ENCODE assay signal across 16 cellular contexts in genomic region chr4:160213377-160213776, GRCh38.
DNase-seq lines count a peak whose midpoint lies in the region; ATAC-seq and TF ChIP-seq lines count a peak whose summit lies in the region.
"Had no signal": no experiment of that assay in that cellular context is flagged by ENCODE, and none has a peak within 500 bp of the region (broad histone marks: within the 10 kb centered on the region; RNA-seq: fewer than 3 reads in every experiment).

No MANE protein-coding gene starts in this region.

- H3K27ac Mint-ChIP-seq in mesothelial cell of epicardium = no peak overlapping the region
- H3K27ac Mint-ChIP-seq: CD4-positive, CD25-positive, alpha-beta regulatory T cell; CD8-positive, alpha-beta T cell had no signal

- H3K4me1 Mint-ChIP-seq in mesothelial cell of epicardium = peaks cover 46% of the 10 kb centered on the region
- H3K4me1 Mint-ChIP-seq: CD4-positive, CD25-positive, alpha-beta regulatory T cell had no signal

- H2AFZ ChIP-seq in OCI-LY3 (ENCODE audit: low read depth, low read length) = 0 out of 2 replicates have a peak overlapping the region, but pooled peaks have one; percentile 7
- H2AFZ ChIP-seq: GM23248 had no signal

- no peak for ATAC-seq in HG03025 (IDR thresholded peaks at IDR 0.05; ENCODE audit: low FRiP score, unreplicated experiment)
- ATAC-seq: CD8-positive, alpha-beta T cell had no signal

- no peak overlapping the region for H3K9ac ChIP-seq in OCI-LY3 (ENCODE audit: low read length)
- H3K9ac ChIP-seq: BLaER1, GM23248 had no signal

- peaks cover 31% of the 10 kb centered on the region for H3K9me3 Mint-ChIP-seq in mesothelial cell of epicardium

- H3K27me3 ChIP-seq in OCI-LY3 (ENCODE audit: low read depth, low read length) = no peaks in the 10 kb centered on the region
- H3K27me3 ChIP-seq: BLaER1 had no signal

- H3K27ac ChIP-seq in OCI-LY3 (ENCODE audit: low read length) = no peak overlapping the region
- H3K27ac ChIP-seq: BLaER1, C4-2B, GM23248 had no signal

- no peak overlapping the region for H3K4me3 Mint-ChIP-seq in mesothelial cell of epicardium
- H3K4me3 Mint-ChIP-seq: CD4-positive, CD25-positive, alpha-beta regulatory T cell; CD8-positive, alpha-beta T cell had no signal

- peaks cover 22% of the 10 kb centered on the region for H3K36me3 Mint-ChIP-seq in mesothelial cell of epicardium
- H3K36me3 Mint-ChIP-seq: CD4-positive, CD25-positive, alpha-beta regulatory T cell; CD8-positive, alpha-beta T cell had no signal

- no peaks in the 10 kb centered on the region for H3K4me1 ChIP-seq in OCI-LY3 (ENCODE audit: low read length)
- H3K4me1 ChIP-seq: BLaER1, Caco-2 had no signal

- no peaks in the 10 kb centered on the region for H4K20me1 ChIP-seq in OCI-LY3 (ENCODE audit: insufficient read depth, low read length)
- H4K20me1 ChIP-seq: BLaER1 had no signal

- H3K36me3 ChIP-seq in OCI-LY3 (replicated peaks; ENCODE audit: low read depth, low read length) = no peaks in the 10 kb centered on the region
- H3K36me3 ChIP-seq: BLaER1 had no signal

- H3K79me2 ChIP-seq in OCI-LY3 (ENCODE audit: low read length) = no peaks in the 10 kb centered on the region

- no peak overlapping the region for H3K4me2 ChIP-seq in OCI-LY3 (ENCODE audit: low read length)
- H3K4me2 ChIP-seq: BLaER1 had no signal

- H3K4me3 ChIP-seq in OCI-LY3 (ENCODE audit: low read length) = no peak overlapping the region
- H3K4me3 ChIP-seq: BLaER1, GM23248 had no signal

- peak; percentile 11 for DNase-seq in LHCN-M2 (ENCODE audit: low read depth)
- peak; percentile 33 for DNase-seq in amniotic epithelial cell (ENCODE audit: low read depth)
- no peak for DNase-seq in stimulated activated CD4-positive, alpha-beta T cell treated with anti-CD3 and anti-CD28 coated beads, Interleukin-2, amount 100 ng/mL, for 48 hours
- DNase-seq in mesothelial cell of epicardium (ENCODE audit: low spot score in 2 of 2, unreplicated experiment in 2 of 2) = no peak
- DNase-seq: Caco-2; CD4-positive, CD25-positive, alpha-beta regulatory T cell; CD8-positive, alpha-beta T cell; DMS153; DND-41; GM23248; H7; HCEC 1CT had no signal

- H3K9me3 ChIP-seq in OCI-LY3 (ENCODE audit: insufficient read depth, low read length) = peaks cover 15% of the 10 kb centered on the region; the same call in 1 of the 2 replicates
- H3K9me3 ChIP-seq: BLaER1, Caco-2 had no signal

- TF ChIP-seq CTCF in OCI-LY3 (IDR thresholded peaks at IDR 0.05; ENCODE audit: low read depth, low read length) = no peak
- no peak for TF ChIP-seq CTCF in mesothelial cell of epicardium (IDR thresholded peaks at IDR 0.05; ENCODE audit: unreplicated experiment)

- H3K27me3 Mint-ChIP-seq in mesothelial cell of epicardium (ENCODE audit: low read depth) = no peaks in the 10 kb centered on the region
- H3K27me3 Mint-ChIP-seq: CD4-positive, CD25-positive, alpha-beta regulatory T cell had no signal

Comparison
In these comparisons a context has a peak if more than half of its experiments do, and no peak if none do; other contexts are left out.
1. DNase-seq: peak in LHCN-M2 (single experiment) and amniotic epithelial cell (single experiment); none in stimulated activated CD4-positive, alpha-beta T cell treated with anti-CD3 and anti-CD28 coated beads, Interleukin-2, amount 100 ng/mL, for 48 hours (0 of 2) and mesothelial cell of epicardium (0 of 2).